Comparison of ENCODE assay signal across 14 cellular contexts in the genomic region with DNA sequence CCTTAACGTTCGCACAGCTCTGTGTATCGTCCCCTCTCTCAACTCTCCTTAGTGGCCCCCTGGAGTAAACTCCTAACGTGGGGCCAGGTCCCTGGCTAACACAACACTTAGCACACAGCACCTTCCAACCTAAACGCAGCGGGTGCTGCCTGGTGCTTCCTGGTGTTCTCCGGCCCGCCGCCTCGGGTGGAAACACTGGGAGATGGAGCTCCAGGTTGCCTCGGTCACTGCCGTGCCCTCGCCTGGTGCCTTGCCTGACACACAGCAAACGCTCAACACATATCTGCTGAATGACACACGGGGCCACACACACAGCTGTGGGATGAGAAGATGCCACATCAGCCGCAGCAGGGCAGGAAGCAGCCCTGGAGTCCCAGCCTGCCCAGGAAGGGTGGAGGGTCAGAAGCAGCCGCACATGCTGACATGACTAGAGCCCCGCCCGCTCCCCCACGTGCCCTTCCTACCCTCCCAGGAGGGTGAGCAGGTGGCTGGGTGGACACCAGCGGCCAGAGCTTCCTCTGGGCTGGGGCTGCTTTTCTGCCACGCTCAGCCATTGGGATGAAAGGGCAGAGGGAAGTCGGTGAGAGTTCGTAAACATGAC. TPM values are rescaled to one million over a fixed set of nuclear protein-coding genes. Genes with fewer than 3 reads are reported as not detected.
DNase-seq lines count a peak whose midpoint lies in the region; ATAC-seq and TF ChIP-seq lines count a peak whose summit lies in the region.
"Had no signal": no experiment of that assay in that cellular context is flagged by ENCODE, and none has a peak within 500 bp of the region (broad histone marks: within the 10 kb centered on the region; RNA-seq: fewer than 3 reads in every experiment).

No MANE protein-coding gene starts in this region.

- CTCF ChIA-PET in IMR-90 (lab: Yijun Ruan, JAX), result no interaction called here

- dilution Hi-C loops in IMR-90 (cut with HindIII; ENCODE audit: low sequenced_read_pairs, unreplicated experiment), result no loop called here

- H3K79me2 ChIP-seq in H9 (ENCODE audit: insufficient read depth, low read length), result peaks cover 2% of the 10 kb centered on the region; the same call in 1 of the 2 replicates

- H3K4me1 Mint-ChIP-seq in chondrocyte (ENCODE audit: low read depth) (peaks cover under 1% of the 10 kb centered on the region), H9 (peaks cover 15 to 23% of the 10 kb centered on the region in 2 experiments)

- no peaks in the 10 kb centered on the region; the same call in 1 of the 2 replicates for H3K9me1 ChIP-seq in IMR-90 (ENCODE audit: insufficient read depth, low read length)

- no peak for TF ChIP-seq POLR2A in IMR-90 (IDR thresholded peaks at IDR 0.05; ENCODE audit: low read depth, low read length)

- H3K14ac ChIP-seq in IMR-90 (replicated peaks; ENCODE audit: low read depth, low read length) (no peak overlapping the region), mesenchymal stem cell (ENCODE audit: low read length in 2 of 2) (no peak overlapping the region), H9 (ENCODE audit: insufficient read depth, low read length) (no peak overlapping the region; the same call in 1 of the 2 replicates)

- no peaks in the 10 kb centered on the region for H3K4me1 ChIP-seq in IMR-90 (ENCODE audit: control insufficient read depth, insufficient read depth, low read length)
- H3K4me1 ChIP-seq in mesenchymal stem cell (ENCODE audit: control insufficient read depth, insufficient read depth, low read depth, low read length), result peaks cover 15% of the 10 kb centered on the region
- no peaks in the 10 kb centered on the region; the same call in 1 of the 2 replicates for H3K4me1 ChIP-seq in H9 (ENCODE audit: insufficient read depth, low read length)
- H3K4me1 ChIP-seq: breast epithelium had no signal

- no peak overlapping the region for H4K5ac ChIP-seq in IMR-90 (ENCODE audit: low read depth, low read length)
- no peak overlapping the region for H4K5ac ChIP-seq in H9 (ENCODE audit: insufficient read length, low read depth, low read length)

- TF ChIP-seq CTCF in IMR-90 (conservative IDR thresholded peaks at IDR 0.05; ENCODE audit: low read depth, low read length) (no peak), chondrocyte (IDR thresholded peaks at IDR 0.05) (no peak), H9 (conservative IDR thresholded peaks at IDR 0.05) (no peak)

- no peak for TF ChIP-seq RAD21 in IMR-90 (IDR thresholded peaks at IDR 0.05; ENCODE audit: low read length)

- H2BK15ac ChIP-seq in IMR-90 (ENCODE audit: low read depth, low read length) (no peak overlapping the region), mesenchymal stem cell (ENCODE audit: low read depth, poor library complexity, severe bottlenecking) (no peak overlapping the region), H9 (ENCODE audit: low read depth, low read length) (no peak overlapping the region)

- no peaks in the 10 kb centered on the region for H3K36me3 Mint-ChIP-seq in chondrocyte (ENCODE audit: low read depth)
- peaks cover 0 to 2% (median 0%) of the 10 kb centered on the region in 3 experiments; a peak in 2 of 7 replicates for H3K36me3 Mint-ChIP-seq in H9 (ENCODE audit: insufficient read depth in 1 of 3, low read depth in 3 of 3)

- in situ Hi-C loops in IMR-90 (cut with MboI; ENCODE audit: low sequenced_read_pairs), result no loop called here

- peaks cover 23% of the 10 kb centered on the region for H4K20me1 ChIP-seq in IMR-90 (ENCODE audit: insufficient read depth, low read length)
- H4K20me1 ChIP-seq in H9 (ENCODE audit: control insufficient read depth, insufficient read depth, insufficient read length), result no peaks in the 10 kb centered on the region

- WGBS in IMR-90 (ENCODE audit: extremely low coverage in 2 of 2, insufficient read length in 1 of 2), 2 experiments, result 78% methylated on average over 6 of the region's 24 CpGs; no CpG with 5 or more reads in 1 of the 2 experiments
- 78% methylated on average over 24 of the region's 24 CpGs for WGBS in mesenchymal stem cell
- no CpG with 5 or more reads among the region's 24 CpGs for WGBS in H9 (ENCODE audit: extremely low coverage, insufficient read length, low lambda C conversion rate)

- no peak overlapping the region for H3K4me3 ChIP-seq in IMR-90 (ENCODE audit: insufficient read depth, low read depth, low read length)
- no peak overlapping the region for H3K4me3 ChIP-seq in mesenchymal stem cell (ENCODE audit: insufficient read depth in 1 of 2, low read depth in 1 of 2, low read length in 2 of 2)
- H3K4me3 ChIP-seq: breast epithelium had no signal

- no peak overlapping the region for H2BK20ac ChIP-seq in IMR-90 (ENCODE audit: low read depth, low read length)
- H2BK20ac ChIP-seq in H9 (ENCODE audit: low read depth, low read length, poor library complexity, severe bottlenecking), result no peak overlapping the region

- no peak overlapping the region for H2BK12ac ChIP-seq in mesenchymal stem cell (ENCODE audit: low read length in 2 of 2)
- no peak overlapping the region for H2BK12ac ChIP-seq in H9 (ENCODE audit: insufficient read length, low read depth, low read length)

- H3K27me3 ChIP-seq in IMR-90 (ENCODE audit: control insufficient read depth, insufficient read depth, low read length) (no peaks in the 10 kb centered on the region), mesenchymal stem cell (ENCODE audit: control insufficient read depth in 1 of 2, insufficient read depth in 1 of 2, low read length in 2 of 2) (no peaks in the 10 kb centered on the region), H9 (ENCODE audit: insufficient read depth, low read length) (no peaks in the 10 kb centered on the region)
- H3K27me3 ChIP-seq: breast epithelium had no signal

- H3K9me3 ChIP-seq in IMR-90 (ENCODE audit: control insufficient read depth, insufficient read depth, low read length) (no peaks in the 10 kb centered on the region), mesenchymal stem cell (ENCODE audit: control insufficient read depth, low read length) (no peaks in the 10 kb centered on the region), H9 (ENCODE audit: control insufficient read depth, low read depth, low read length) (no peaks in the 10 kb centered on the region)
- H3K9me3 ChIP-seq: breast epithelium had no signal

- no peak overlapping the region for H2AK9ac ChIP-seq in IMR-90 (replicated peaks; ENCODE audit: low read depth, low read length, poor library complexity)

- H3K9ac ChIP-seq in IMR-90 (ENCODE audit: low read depth, low read length) (no peak overlapping the region), mesenchymal stem cell (ENCODE audit: low read length) (no peak overlapping the region), H9 (ENCODE audit: extremely low read depth, insufficient read length, low read length) (no peak overlapping the region)

- H3K18ac ChIP-seq in IMR-90 (ENCODE audit: low read depth, low read length), result no peak overlapping the region
- no peak overlapping the region for H3K18ac ChIP-seq in mesenchymal stem cell (ENCODE audit: low read depth in 1 of 2, low read length in 2 of 2)
- no peak overlapping the region for H3K18ac ChIP-seq in H9 (ENCODE audit: insufficient read length, low read depth, low read length)

- H3K4ac ChIP-seq in IMR-90 (ENCODE audit: low read depth, low read length), result no peak overlapping the region
- no peak overlapping the region for H3K4ac ChIP-seq in mesenchymal stem cell (ENCODE audit: low read depth in 1 of 2, low read length in 2 of 2)
- no peak overlapping the region for H3K4ac ChIP-seq in H9 (ENCODE audit: low read depth, low read length)

- no peak overlapping the region for H3K27ac ChIP-seq in IMR-90 (ENCODE audit: insufficient read depth, low read length)
- H3K27ac ChIP-seq in mesenchymal stem cell (ENCODE audit: low read length, poor library complexity, severe bottlenecking), result no peak overlapping the region
- no peak overlapping the region for H3K27ac ChIP-seq in H9 (ENCODE audit: insufficient read length, low read depth, low read length)
- H3K27ac ChIP-seq: breast epithelium, C4-2B, HL-60 had no signal

- no peak overlapping the region for H3K56ac ChIP-seq in IMR-90 (ENCODE audit: extremely low read depth, insufficient read depth, low read length)
- no peak overlapping the region for H3K56ac ChIP-seq in H9 (ENCODE audit: insufficient read length, low read depth, low read length)

- H3K23me2 ChIP-seq in H9 (ENCODE audit: insufficient read length, low read depth, low read length, poor library complexity, severe bottlenecking), result no peaks in the 10 kb centered on the region

- no peak overlapping the region for H2AFZ ChIP-seq in IMR-90 (replicated peaks; ENCODE audit: low read length, poor library complexity)
- no peak overlapping the region for H2AFZ ChIP-seq in mesenchymal stem cell (ENCODE audit: low read depth, low read length)
- no peak overlapping the region for H2AFZ ChIP-seq in H9 (ENCODE audit: low read length)

- H4K91ac ChIP-seq in IMR-90 (ENCODE audit: insufficient read depth, low read depth, low read length), result no peak overlapping the region
- H4K91ac ChIP-seq in mesenchymal stem cell (ENCODE audit: low read length), result peak overlapping the region; percentile 37
- H4K91ac ChIP-seq in H9 (ENCODE audit: insufficient read length, low read depth, low read length), result no peak overlapping the region

- H3K9me3 Mint-ChIP-seq in chondrocyte (ENCODE audit: low read depth) (no peaks in the 10 kb centered on the region), H9 (no peaks in the 10 kb centered on the region; a peak in 1 of 5 replicates)

- H2BK5ac ChIP-seq in IMR-90 (ENCODE audit: low read depth, low read length, poor library complexity, severe bottlenecking) (no peak overlapping the region), mesenchymal stem cell (ENCODE audit: low read depth, low read length, poor library complexity, severe bottlenecking) (no peak overlapping the region), H9 (ENCODE audit: insufficient read length, low read length) (no peak overlapping the region)

- ATAC-seq in IMR-90 (ENCODE audit: low read depth) (peak; percentile 35), HG03095 (IDR thresholded peaks at IDR 0.05; ENCODE audit: unreplicated experiment) (no peak)

- peak; percentile 31 for DNase-seq in AG08395 (ENCODE audit: low spot score)
- peak; percentile 32 for DNase-seq in IMR-90
- no peak for DNase-seq in chondrocyte (ENCODE audit: low spot score)
- DNase-seq in mesenchymal stem cell, result peak; percentile 2
- DNase-seq in activated gamma-delta T cell (lab: John Stamatoyannopoulos, UW), result no peak
- no peak for DNase-seq in H9
- no peak for DNase-seq in head of caudate nucleus
- DNase-seq: activated T-cell treated with anti-CD3 and anti-CD28 coated beads, Interleukin-2, amount 50 U/mL, for 1 hour; mammary epithelial cell; NCI-H1105 had no signal

- H2AK5ac ChIP-seq in IMR-90 (ENCODE audit: low read depth, low read length), result no peak overlapping the region
- H2AK5ac ChIP-seq in mesenchymal stem cell (ENCODE audit: low read length, severe bottlenecking), result no peak overlapping the region
- no peak overlapping the region for H2AK5ac ChIP-seq in H9 (ENCODE audit: insufficient read length, low read length)

- H3K79me1 ChIP-seq in IMR-90 (ENCODE audit: low read depth in 1 of 2, low read length in 2 of 2) (peaks cover 7 to 36% of the 10 kb centered on the region in 2 experiments), mesenchymal stem cell (replicated peaks; ENCODE audit: low read length, poor library complexity, severe bottlenecking) (peaks cover 70% of the 10 kb centered on the region), H9 (ENCODE audit: insufficient read depth, low read depth, low read length, poor library complexity, severe bottlenecking) (peaks cover 10% of the 10 kb centered on the region)

- H4K8ac ChIP-seq in IMR-90 (ENCODE audit: low read depth in 2 of 2, low read length in 2 of 2), result no peak overlapping the region
- peak overlapping the region; percentile 32 for H4K8ac ChIP-seq in mesenchymal stem cell (ENCODE audit: low read length)
- no peak overlapping the region for H4K8ac ChIP-seq in H9 (replicated peaks; ENCODE audit: insufficient read length, low read depth, low read length)

- peak overlapping the region; percentile 49 for H3K27ac Mint-ChIP-seq in chondrocyte (ENCODE audit: unreplicated experiment)
- H3K27ac Mint-ChIP-seq in H9, result 0 out of 7 replicates have a peak overlapping the region, but pooled peaks of 1 of the 3 experiments have one; percentile 49

- H3K27me3 Mint-ChIP-seq in chondrocyte (ENCODE audit: low read depth) (no peaks in the 10 kb centered on the region), H9 (ENCODE audit: low read depth) (no peaks in the 10 kb centered on the region)

- H2BK120ac ChIP-seq in IMR-90 (ENCODE audit: low read depth, low read length) (no peak overlapping the region), mesenchymal stem cell (ENCODE audit: low read depth, low read length) (no peak overlapping the region), H9 (ENCODE audit: low read depth, low read length, poor library complexity, severe bottlenecking) (no peak overlapping the region)

- no TSS peak for BruUV-seq in IMR-90 (replicated peaks; lab: Mats Ljungman, UMichigan)

- H3K23ac ChIP-seq in IMR-90 (ENCODE audit: low read depth, low read length) (no peak overlapping the region), mesenchymal stem cell (ENCODE audit: low read length in 2 of 2) (no peak overlapping the region), H9 (ENCODE audit: insufficient read length, low read depth, low read length) (no peak overlapping the region)

- no peak overlapping the region for H3T11ph ChIP-seq in H9 (ENCODE audit: low read length)

- H3K4me3 Mint-ChIP-seq in chondrocyte (ENCODE audit: unreplicated experiment) (no peak overlapping the region), H9 (no peak overlapping the region; a peak in 1 of 5 replicates)

- POLR2A ChIA-PET in IMR-90 (lab: Charles Lee; ENCODE audit: unreplicated experiment), result no interaction called here

- intact Hi-C loops in IMR-90 (cut with micrococcal nuclease) (no loop called here), head of caudate nucleus (cut with DNase I) (no loop called here)

- no peak overlapping the region for H3K4me2 ChIP-seq in IMR-90 (ENCODE audit: low read depth, low read length)
- no peak overlapping the region for H3K4me2 ChIP-seq in mesenchymal stem cell (ENCODE audit: low read length, poor library complexity, severe bottlenecking)
- H3K4me2 ChIP-seq in H9 (ENCODE audit: insufficient read depth, insufficient read length, low read length), result no peak overlapping the region

- H3K36me3 ChIP-seq in IMR-90 (ENCODE audit: control insufficient read depth, insufficient read depth, low read length) (peaks cover 3% of the 10 kb centered on the region; the same call in 1 of the 2 replicates), mesenchymal stem cell (ENCODE audit: control insufficient read depth in 1 of 2, insufficient read depth in 2 of 2, low read depth in 1 of 2, low read length in 2 of 2) (peaks cover 10 to 28% of the 10 kb centered on the region in 2 experiments)
- H3K36me3 ChIP-seq: breast epithelium had no signal

RNA-seq across cellular contexts. Expression of gene PEPD, which starts 6.6 kb away (rescaled TPM):
- total RNA-seq in IMR-90 (2012; rRNA removed) (36.7 and 41.1 TPM in 2 replicates), chondrocyte (55.6 to 68.7 TPM (median 62.0 TPM) in 3 replicates), H9 (2021) (52.2 and 52.8 TPM in 2 replicates)
- 88.4 and 94.4 TPM in 2 replicates for polyA plus RNA-seq in IMR-90 (2012; rRNA removed)
- 129 and 204 TPM in 2 replicates for polyA plus RNA-seq in IMR-90 (2012; cell fraction: cytosol; rRNA removed)
- polyA plus RNA-seq in IMR-90 (2012; cell fraction: nucleus; rRNA removed; ENCODE audit: low replicate concordance), result 37.0 and 72.0 TPM in 2 replicates
- 82.6 TPM for polyA plus RNA-seq in mesenchymal stem cell (2013, experiment 1 of 2)
- polyA plus RNA-seq in mesenchymal stem cell (2013, experiment 2 of 2), result 84.1 TPM

Comparison
In these comparisons a context has a peak if more than half of its experiments do, and no peak if none do; other contexts are left out.
1. DNase-seq: peak in AG08395 (single experiment), IMR-90 (single experiment) and mesenchymal stem cell (single experiment); none in chondrocyte (single experiment), activated gamma-delta T cell (single experiment), H9 (single experiment) and head of caudate nucleus (0 of 42).